1 cellular context compared by ENCODE assay signal in the genomic region with DNA sequence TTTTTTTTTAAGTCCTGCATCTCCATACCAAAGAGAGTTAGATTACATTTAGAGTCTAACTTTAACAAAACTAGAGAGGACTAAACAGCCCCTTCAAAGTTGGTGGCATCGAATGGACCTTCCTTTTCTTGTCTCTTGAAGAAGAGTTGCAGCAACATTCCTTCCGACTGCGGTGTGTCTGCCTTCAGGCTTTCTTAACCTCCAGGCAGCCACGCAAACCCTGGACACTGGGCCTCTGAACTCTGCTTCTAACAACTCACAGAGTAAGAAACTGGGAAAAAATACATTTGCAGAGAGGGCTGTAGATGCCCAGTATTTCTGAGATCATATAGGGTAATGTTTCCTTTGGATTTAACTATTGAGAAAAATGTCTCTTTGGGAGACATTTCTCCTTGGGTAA.
TF ChIP-seq lines count a peak whose summit lies in the region.

No MANE protein-coding gene starts in this region.

TF ChIP-seq in GM23338, 12 proteins besides CTCF, POLR2A, EP300 and RAD21 (continued from another document):
- TF ChIP-seq, protein P1, sequence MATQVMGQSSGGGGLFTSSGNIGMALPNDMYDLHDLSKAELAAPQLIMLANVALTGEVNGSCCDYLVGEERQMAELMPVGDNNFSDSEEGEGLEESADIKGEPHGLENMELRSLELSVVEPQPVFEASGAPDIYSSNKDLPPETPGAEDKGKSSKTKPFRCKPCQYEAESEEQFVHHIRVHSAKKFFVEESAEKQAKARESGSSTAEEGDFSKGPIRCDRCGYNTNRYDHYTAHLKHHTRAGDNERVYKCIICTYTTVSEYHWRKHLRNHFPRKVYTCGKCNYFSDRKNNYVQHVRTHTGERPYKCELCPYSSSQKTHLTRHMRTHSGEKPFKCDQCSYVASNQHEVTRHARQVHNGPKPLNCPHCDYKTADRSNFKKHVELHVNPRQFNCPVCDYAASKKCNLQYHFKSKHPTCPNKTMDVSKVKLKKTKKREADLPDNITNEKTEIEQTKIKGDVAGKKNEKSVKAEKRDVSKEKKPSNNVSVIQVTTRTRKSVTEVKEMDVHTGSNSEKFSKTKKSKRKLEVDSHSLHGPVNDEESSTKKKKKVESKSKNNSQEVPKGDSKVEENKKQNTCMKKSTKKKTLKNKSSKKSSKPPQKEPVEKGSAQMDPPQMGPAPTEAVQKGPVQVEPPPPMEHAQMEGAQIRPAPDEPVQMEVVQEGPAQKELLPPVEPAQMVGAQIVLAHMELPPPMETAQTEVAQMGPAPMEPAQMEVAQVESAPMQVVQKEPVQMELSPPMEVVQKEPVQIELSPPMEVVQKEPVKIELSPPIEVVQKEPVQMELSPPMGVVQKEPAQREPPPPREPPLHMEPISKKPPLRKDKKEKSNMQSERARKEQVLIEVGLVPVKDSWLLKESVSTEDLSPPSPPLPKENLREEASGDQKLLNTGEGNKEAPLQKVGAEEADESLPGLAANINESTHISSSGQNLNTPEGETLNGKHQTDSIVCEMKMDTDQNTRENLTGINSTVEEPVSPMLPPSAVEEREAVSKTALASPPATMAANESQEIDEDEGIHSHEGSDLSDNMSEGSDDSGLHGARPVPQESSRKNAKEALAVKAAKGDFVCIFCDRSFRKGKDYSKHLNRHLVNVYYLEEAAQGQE (IDR thresholded peaks at IDR 0.05; ENCODE audit: unreplicated experiment), result no peak
- TF ChIP-seq, protein P2, sequence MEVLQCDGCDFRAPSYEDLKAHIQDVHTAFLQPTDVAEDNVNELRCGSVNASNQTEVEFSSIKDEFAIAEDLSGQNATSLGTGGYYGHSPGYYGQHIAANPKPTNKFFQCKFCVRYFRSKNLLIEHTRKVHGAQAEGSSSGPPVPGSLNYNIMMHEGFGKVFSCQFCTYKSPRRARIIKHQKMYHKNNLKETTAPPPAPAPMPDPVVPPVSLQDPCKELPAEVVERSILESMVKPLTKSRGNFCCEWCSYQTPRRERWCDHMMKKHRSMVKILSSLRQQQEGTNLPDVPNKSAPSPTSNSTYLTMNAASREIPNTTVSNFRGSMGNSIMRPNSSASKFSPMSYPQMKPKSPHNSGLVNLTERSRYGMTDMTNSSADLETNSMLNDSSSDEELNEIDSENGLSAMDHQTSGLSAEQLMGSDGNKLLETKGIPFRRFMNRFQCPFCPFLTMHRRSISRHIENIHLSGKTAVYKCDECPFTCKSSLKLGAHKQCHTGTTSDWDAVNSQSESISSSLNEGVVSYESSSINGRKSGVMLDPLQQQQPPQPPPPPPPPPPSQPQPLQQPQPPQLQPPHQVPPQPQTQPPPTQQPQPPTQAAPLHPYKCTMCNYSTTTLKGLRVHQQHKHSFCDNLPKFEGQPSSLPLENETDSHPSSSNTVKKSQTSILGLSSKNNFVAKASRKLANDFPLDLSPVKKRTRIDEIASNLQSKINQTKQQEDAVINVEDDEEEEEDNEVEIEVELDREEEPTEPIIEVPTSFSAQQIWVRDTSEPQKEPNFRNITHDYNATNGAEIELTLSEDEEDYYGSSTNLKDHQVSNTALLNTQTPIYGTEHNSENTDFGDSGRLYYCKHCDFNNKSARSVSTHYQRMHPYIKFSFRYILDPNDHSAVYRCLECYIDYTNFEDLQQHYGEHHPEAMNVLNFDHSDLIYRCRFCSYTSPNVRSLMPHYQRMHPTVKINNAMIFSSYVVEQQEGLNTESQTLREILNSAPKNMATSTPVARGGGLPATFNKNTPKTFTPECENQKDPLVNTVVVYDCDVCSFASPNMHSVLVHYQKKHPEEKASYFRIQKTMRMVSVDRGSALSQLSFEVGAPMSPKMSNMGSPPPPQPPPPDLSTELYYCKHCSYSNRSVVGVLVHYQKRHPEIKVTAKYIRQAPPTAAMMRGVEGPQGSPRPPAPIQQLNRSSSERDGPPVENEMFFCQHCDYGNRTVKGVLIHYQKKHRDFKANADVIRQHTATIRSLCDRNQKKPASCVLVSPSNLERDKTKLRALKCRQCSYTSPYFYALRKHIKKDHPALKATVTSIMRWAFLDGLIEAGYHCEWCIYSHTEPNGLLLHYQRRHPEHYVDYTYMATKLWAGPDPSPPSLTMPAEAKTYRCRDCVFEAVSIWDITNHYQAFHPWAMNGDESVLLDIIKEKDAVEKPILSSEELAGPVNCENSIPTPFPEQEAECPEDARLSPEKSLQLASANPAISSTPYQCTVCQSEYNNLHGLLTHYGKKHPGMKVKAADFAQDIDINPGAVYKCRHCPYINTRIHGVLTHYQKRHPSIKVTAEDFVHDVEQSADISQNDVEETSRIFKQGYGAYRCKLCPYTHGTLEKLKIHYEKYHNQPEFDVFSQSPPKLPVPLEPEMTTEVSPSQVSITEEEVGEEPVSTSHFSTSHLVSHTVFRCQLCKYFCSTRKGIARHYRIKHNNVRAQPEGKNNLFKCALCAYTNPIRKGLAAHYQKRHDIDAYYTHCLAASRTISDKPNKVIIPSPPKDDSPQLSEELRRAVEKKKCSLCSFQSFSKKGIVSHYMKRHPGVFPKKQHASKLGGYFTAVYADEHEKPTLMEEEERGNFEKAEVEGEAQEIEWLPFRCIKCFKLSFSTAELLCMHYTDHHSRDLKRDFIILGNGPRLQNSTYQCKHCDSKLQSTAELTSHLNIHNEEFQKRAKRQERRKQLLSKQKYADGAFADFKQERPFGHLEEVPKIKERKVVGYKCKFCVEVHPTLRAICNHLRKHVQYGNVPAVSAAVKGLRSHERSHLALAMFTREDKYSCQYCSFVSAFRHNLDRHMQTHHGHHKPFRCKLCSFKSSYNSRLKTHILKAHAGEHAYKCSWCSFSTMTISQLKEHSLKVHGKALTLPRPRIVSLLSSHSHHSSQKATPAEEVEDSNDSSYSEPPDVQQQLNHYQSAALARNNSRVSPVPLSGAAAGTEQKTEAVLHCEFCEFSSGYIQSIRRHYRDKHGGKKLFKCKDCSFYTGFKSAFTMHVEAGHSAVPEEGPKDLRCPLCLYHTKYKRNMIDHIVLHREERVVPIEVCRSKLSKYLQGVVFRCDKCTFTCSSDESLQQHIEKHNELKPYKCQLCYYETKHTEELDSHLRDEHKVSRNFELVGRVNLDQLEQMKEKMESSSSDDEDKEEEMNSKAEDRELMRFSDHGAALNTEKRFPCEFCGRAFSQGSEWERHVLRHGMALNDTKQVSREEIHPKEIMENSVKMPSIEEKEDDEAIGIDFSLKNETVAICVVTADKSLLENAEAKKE (CRISPR knock-in tag; IDR thresholded peaks at IDR 0.05), result no peak
- no peak for TF ChIP-seq EZH2phosphoT487 (IDR thresholded peaks at IDR 0.05; ENCODE audit: unreplicated experiment)
- no peak for TF ChIP-seq CREB1 (CRISPR knock-in tag; IDR thresholded peaks at IDR 0.05; ENCODE audit: low read depth)
- no peak for TF ChIP-seq NANOG (IDR thresholded peaks at IDR 0.05; ENCODE audit: borderline replicate concordance)
- TF ChIP-seq STAT1 (IDR thresholded peaks at IDR 0.05; ENCODE audit: unreplicated experiment), result no peak
- no peak for TF ChIP-seq EZH2 (IDR thresholded peaks at IDR 0.05; ENCODE audit: low read depth, unreplicated experiment)
TF ChIP-seq in GM23338: peak in this region for 0.
